In genomic region chr3:197419696-197420095, GRCh38 we compare ENCODE assay signal across 21 cellular contexts.
"Had no signal": no experiment of that assay in that cellular context is flagged by ENCODE, and none has a peak within 500 bp of the region (broad histone marks: within the 10 kb centered on the region; RNA-seq: fewer than 3 reads in every experiment).

No MANE protein-coding gene starts in this region.

- ATAC-seq: HepG2, SK-N-SH treated with all-trans-retinoic acid at 6 μM for 48 hours had no signal

- DNase-seq: IMR-90, Kasumi-1, MM.1S, NCI-H1092 treated with DMSO at 0.1 percent for 48 hours, NCI-H1436, NCI-H187, NCI-H2029, NCI-H2081 treated with DMSO at 0.1 percent for 48 hours, NCI-H2171, NCI-H226, NCI-H446, NCI-H510A, NCI-H524 treated with DMSO at 0.1 percent for 48 hours, NCI-H69, NCI-H774, RPMI8226, SHP77 treated with DMSO at 0.1 percent for 48 hours, SJCRH30 had no signal

- H3K9me3 ChIP-seq: SJCRH30 had no signal

- H3K27me3 ChIP-seq: SJCRH30 had no signal

- H3K36me3 ChIP-seq: SJCRH30 had no signal

- H3K27ac ChIP-seq: KMS-11, SJCRH30 had no signal

- H3K4me3 ChIP-seq: SJCRH30 had no signal

- H3K4me2 ChIP-seq: KMS-11 had no signal
